8 cellular contexts compared by ENCODE assay signal in genomic region chr1:155254714-155255242, GRCh38. TPM values are rescaled to one million over a fixed set of nuclear protein-coding genes. Genes with fewer than 3 reads are reported as not detected.
DNase-seq lines count a peak whose midpoint lies in the region; ATAC-seq and TF ChIP-seq lines count a peak whose summit lies in the region.

No MANE protein-coding gene starts in this region.

- peaks cover 29 to 42% (median 33%) of the 10 kb centered on the region in 11 experiments for H3K36me3 ChIP-seq in BLaER1 treated with 17β-estradiol and CSF1 and Interleukin-3, amounts not matched to agents 10 nM and 100 nM
- H3K36me3 ChIP-seq in HUES6 (ENCODE audit: control insufficient read depth, insufficient read depth, low read length) (peaks cover 21% of the 10 kb centered on the region), breast epithelium (peaks cover 4% of the 10 kb centered on the region), right lobe of liver (peaks cover 0 to 21% (median 0%) of the 10 kb centered on the region in 4 donors), tibial artery (peaks cover 0 to 36% (median 5%) of the 10 kb centered on the region in 3 donors)

- peak overlapping the region; percentile 72 to 92 (median 83) for H3K9ac ChIP-seq in BLaER1 treated with 17β-estradiol and CSF1 and Interleukin-3, amounts not matched to agents 10 nM and 100 nM
- H3K9ac ChIP-seq in HUES6 (ENCODE audit: low read length), result peak overlapping the region; percentile 29

- DNase-seq in breast epithelium (ENCODE audit: low spot score in 2 of 2), result no peak
- DNase-seq in right lobe of liver, result peak in 2 of 3 donors; percentile 45 to 56
- peak in 1 of 2 donors; percentile 29 for DNase-seq in tibial artery
- DNase-seq in kidney glomerular epithelial cell (lab: John Stamatoyannopoulos, UW), result no peak
- DNase-seq in stimulated activated CD4-positive, alpha-beta T cell treated with anti-CD3 and anti-CD28 coated beads, Interleukin-4, amount 100 ng/mL, for 24 hours, result no peak

- WGBS in right lobe of liver (ENCODE audit: insufficient coverage, low coverage, low lambda C conversion rate, missing lambda C conversion rate), result 0% methylated on average over 16 of the region's 35 CpGs

- TF ChIP-seq CTCF in breast epithelium (IDR thresholded peaks at IDR 0.05), result no peak
- TF ChIP-seq CTCF in right lobe of liver (IDR thresholded peaks at IDR 0.05), result no peak
- TF ChIP-seq CTCF in tibial artery (IDR thresholded peaks at IDR 0.05), result peak in 1 of 2 experiments; percentile 12

- H3K27ac ChIP-seq in BLaER1 treated with 17β-estradiol and CSF1 and Interleukin-3, amounts not matched to agents 10 nM and 100 nM, result peak overlapping the region; percentile 69 to 88 (median 78); a peak in 21 of 22 replicates
- H3K27ac ChIP-seq in HUES6 (ENCODE audit: low read depth, low read length) (no peak overlapping the region), breast epithelium (peak overlapping the region; percentile 96), right lobe of liver (peak overlapping the region; percentile 76 to 90 (median 82)), tibial artery (peak overlapping the region; percentile 96 to 97)

- H3K4me3 ChIP-seq in BLaER1 treated with 17β-estradiol and CSF1 and Interleukin-3, amounts not matched to agents 10 nM and 100 nM, result peak overlapping the region; percentile 68 to 85 (median 74)
- H3K4me3 ChIP-seq in HUES6 (ENCODE audit: low read depth, low read length), result peak overlapping the region; percentile 84
- peak overlapping the region; percentile 78 to 97 (median 95) for H3K4me3 ChIP-seq in breast epithelium
- peak overlapping the region; percentile 72 to 84 (median 79) for H3K4me3 ChIP-seq in right lobe of liver
- peak overlapping the region; percentile 74 to 79 for H3K4me3 ChIP-seq in tibial artery

- peaks cover 0 to 18% (median 0%) of the 10 kb centered on the region in 11 experiments; a peak in 5 of 22 replicates for H4K20me1 ChIP-seq in BLaER1 treated with 17β-estradiol and CSF1 and Interleukin-3, amounts not matched to agents 10 nM and 100 nM

- H3K9me3 ChIP-seq in BLaER1 treated with 17β-estradiol and CSF1 and Interleukin-3, amounts not matched to agents 10 nM and 100 nM (replicated peaks in 1 of 11), result no peaks in the 10 kb centered on the region
- no peaks in the 10 kb centered on the region for H3K9me3 ChIP-seq in HUES6 (ENCODE audit: control insufficient read depth, insufficient read depth, low read depth, low read length)
- no peaks in the 10 kb centered on the region for H3K9me3 ChIP-seq in breast epithelium
- no peaks in the 10 kb centered on the region for H3K9me3 ChIP-seq in right lobe of liver
- no peaks in the 10 kb centered on the region for H3K9me3 ChIP-seq in tibial artery

- H3K4me1 ChIP-seq in BLaER1 treated with 17β-estradiol and CSF1 and Interleukin-3, amounts not matched to agents 10 nM and 100 nM, result peaks cover 45 to 59% (median 54%) of the 10 kb centered on the region in 10 experiments
- peaks cover 26% of the 10 kb centered on the region for H3K4me1 ChIP-seq in HUES6 (ENCODE audit: control insufficient read depth, insufficient read depth, low read length)
- H3K4me1 ChIP-seq in breast epithelium, result peaks cover 7 to 10% of the 10 kb centered on the region in 2 donors
- peaks cover 0 to 16% (median 0%) of the 10 kb centered on the region in 4 donors for H3K4me1 ChIP-seq in right lobe of liver
- peaks cover 0 to 47% (median 35%) of the 10 kb centered on the region in 4 donors for H3K4me1 ChIP-seq in tibial artery

- peak overlapping the region; percentile 90 to 100 (median 100) for H3K4me2 ChIP-seq in BLaER1 treated with 17β-estradiol and CSF1 and Interleukin-3, amounts not matched to agents 10 nM and 100 nM

- no peaks in the 10 kb centered on the region for H3K27me3 ChIP-seq in BLaER1 treated with 17β-estradiol and CSF1 and Interleukin-3, amounts not matched to agents 10 nM and 100 nM
- H3K27me3 ChIP-seq in HUES6 (ENCODE audit: control insufficient read depth, insufficient read depth, low read length), result no peaks in the 10 kb centered on the region
- no peaks in the 10 kb centered on the region for H3K27me3 ChIP-seq in breast epithelium
- H3K27me3 ChIP-seq in right lobe of liver, result no peaks in the 10 kb centered on the region
- H3K27me3 ChIP-seq in tibial artery, result no peaks in the 10 kb centered on the region

- intact Hi-C loops in breast epithelium (cut with DNase I; ENCODE audit: low total_unique reads) (loop anchor here (5.0 kb wide), 1 partner anchor 68 kb away; the partner anchor contains the start of gene RUSC1), right lobe of liver (cut with DNase I) (loop anchor here in 1 of 2 donors (5.0 kb wide), 1 partner anchor 73 kb away; no protein-coding TSS in a partner anchor), tibial artery (cut with DNase I; ENCODE audit: low total_unique reads) (loop anchor here (5.0 kb wide), 1 partner anchor 68 kb away; the partner anchor contains the start of gene RUSC1)

- ATAC-seq in right lobe of liver (peak in 2 of 4 donors; percentile 1 to 4), HG03342 (IDR thresholded peaks at IDR 0.05; ENCODE audit: unreplicated experiment) (no peak)

- TF ChIP-seq POLR2A in breast epithelium (IDR thresholded peaks at IDR 0.05) (no peak), right lobe of liver (IDR thresholded peaks at IDR 0.05) (no peak)

RNA-seq across cellular contexts. Expression of gene ENTREP3, which starts 0.5 kb away (rescaled TPM):
- total RNA-seq in breast epithelium (10 to 100 TPM in 2 of 3 donors, 1 to 10 TPM in 1; 8.2 to 12.1 (median 10.2) TPM), right lobe of liver (10 to 100 TPM in 2 of 6 experiments, 1 to 10 TPM in 4; 7.2 to 13.0 (median 9.6) TPM)

RNA-seq across cellular contexts. Expression of gene SCAMP3, which starts 7.4 kb away (rescaled TPM):
- total RNA-seq in breast epithelium (10 to 100 TPM; 64.9 to 72.0 (median 68.3) TPM), right lobe of liver (10 to 100 TPM; 27.9 to 63.4 (median 29.2) TPM)

RNA-seq across cellular contexts. Expression of gene CLK2, which starts 18.5 kb away (rescaled TPM):
- total RNA-seq in breast epithelium (10 to 100 TPM; 29.1 to 53.4 (median 48.7) TPM), right lobe of liver (10 to 100 TPM; 10.4 to 29.2 (median 20.2) TPM)

RNA-seq across cellular contexts. Expression of gene HCN3, which starts 22.5 kb away (rescaled TPM):
- total RNA-seq in breast epithelium (1 to 10 TPM; 1.3 to 2.3 (median 2.3) TPM), right lobe of liver (1 to 10 TPM in 4 of 6 experiments, under 1 TPM in 2; 0.56 to 1.6 (median 1.2) TPM)

RNA-seq across cellular contexts. Expression of gene MTX1, which starts 46.3 kb away (rescaled TPM):
- total RNA-seq in breast epithelium, result 10 to 100 TPM; 41.1 to 50.8 (median 44.8) TPM
- 10 to 100 TPM; 20.0 to 50.7 (median 23.9) TPM for total RNA-seq in right lobe of liver

Comparison
In these comparisons a context has a peak if more than half of its experiments do, and no peak if none do; other contexts are left out.
1. DNase-seq: peak in right lobe of liver (2 of 3); none in breast epithelium (0 of 2), kidney glomerular epithelial cell (single experiment) and stimulated activated CD4-positive, alpha-beta T cell treated with anti-CD3 and anti-CD28 coated beads, Interleukin-4, amount 100 ng/mL, for 24 hours (single experiment).
2. Peak in every context shown above with its lines, with median percentiles within 50 percentile points of each other: H3K4me3 ChIP-seq.